In the genomic region with DNA sequence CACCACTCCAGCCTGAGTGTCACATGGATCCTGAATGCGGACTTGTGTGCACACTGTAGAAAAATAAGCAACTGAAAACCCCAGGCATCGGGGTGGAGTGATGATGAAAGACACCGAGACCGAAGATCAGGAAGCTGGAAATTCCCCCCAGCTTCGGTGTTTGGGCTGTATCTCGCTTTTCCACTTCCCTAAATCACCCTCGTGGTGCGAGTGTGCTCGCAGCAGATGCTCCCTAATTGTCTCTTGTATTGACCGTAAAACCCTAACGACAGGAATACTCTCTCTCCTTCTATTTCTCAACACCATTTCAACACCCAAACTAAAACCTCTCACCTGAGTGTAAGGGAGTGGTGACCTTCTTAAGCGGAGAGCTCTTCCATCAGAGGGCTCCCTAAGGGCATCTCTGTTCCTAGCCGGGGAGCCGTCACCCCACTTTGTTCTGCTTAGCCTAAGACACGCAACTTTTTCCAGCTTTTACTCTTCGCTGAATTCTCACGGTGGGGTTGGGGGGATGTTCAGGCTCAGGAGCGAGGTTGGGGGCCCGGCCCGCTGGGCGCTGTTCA, we compare ENCODE assay signal across 8 cellular contexts. TPM values are rescaled to one million over a fixed set of nuclear protein-coding genes. Genes with fewer than 3 reads are reported as not detected.
DNase-seq lines count a peak whose midpoint lies in the region; ATAC-seq and TF ChIP-seq lines count a peak whose summit lies in the region.

No MANE protein-coding gene starts in this region.

- WGBS in heart left ventricle, 4 donors, result 3 to 14% (median 9%) methylated on average over 21 of the region's 21 CpGs
- WGBS in psoas muscle, 3 donors, result 2 to 3% (median 3%) methylated on average over 21 of the region's 21 CpGs

- H3K36me3 ChIP-seq in heart left ventricle, result no peaks in the 10 kb centered on the region
- H3K36me3 ChIP-seq in psoas muscle (ENCODE audit: insufficient read depth in 1 of 2, low read depth in 1 of 2), result no peaks in the 10 kb centered on the region

- H3K9me3 ChIP-seq in heart left ventricle (no peaks in the 10 kb centered on the region), psoas muscle (no peaks in the 10 kb centered on the region)

- peaks cover 33% of the 10 kb centered on the region for H3K4me1 Mint-ChIP-seq in activated T-cell treated with anti-CD3 and anti-CD28 coated beads, Interleukin-2, amount 50 U/mL, for 24 hours (ENCODE audit: low read depth)

- no peaks in the 10 kb centered on the region for H3K36me3 Mint-ChIP-seq in activated T-cell treated with anti-CD3 and anti-CD28 coated beads, Interleukin-2, amount 50 U/mL, for 24 hours (ENCODE audit: low read depth)

- ATAC-seq in heart left ventricle, result peak; percentile 27 to 53 (median 34)
- ATAC-seq in psoas muscle, result peak; percentile 20 to 43 (median 24)
- no peak for ATAC-seq in HG03342 (IDR thresholded peaks at IDR 0.05; ENCODE audit: unreplicated experiment)

- no peaks in the 10 kb centered on the region for H3K9me3 Mint-ChIP-seq in activated T-cell treated with anti-CD3 and anti-CD28 coated beads, Interleukin-2, amount 50 U/mL, for 24 hours

- H3K4me3 ChIP-seq in LNCaP clone FGC (ENCODE audit: low read depth, low read length) (peak overlapping the region; percentile 54), heart left ventricle (peak overlapping the region in 11 of 12 donors; percentile 31 to 96 (median 87)), psoas muscle (peak overlapping the region; percentile 66)

- peak overlapping the region; percentile 83 for H3K4me3 Mint-ChIP-seq in activated T-cell treated with anti-CD3 and anti-CD28 coated beads, Interleukin-2, amount 50 U/mL, for 24 hours

- H3K27ac ChIP-seq in heart left ventricle (peak overlapping the region in 10 of 12 donors; percentile 34 to 83 (median 58)), psoas muscle (peak overlapping the region; percentile 16)

- H3K4me1 ChIP-seq in heart left ventricle (peaks cover 0 to 48% (median 10%) of the 10 kb centered on the region in 12 donors), psoas muscle (no peaks in the 10 kb centered on the region)

- peaks cover 32% of the 10 kb centered on the region for H3K27me3 Mint-ChIP-seq in activated T-cell treated with anti-CD3 and anti-CD28 coated beads, Interleukin-2, amount 50 U/mL, for 24 hours

- peak overlapping the region; percentile 88 for H3K27ac Mint-ChIP-seq in activated T-cell treated with anti-CD3 and anti-CD28 coated beads, Interleukin-2, amount 50 U/mL, for 24 hours

- intact Hi-C loops in heart left ventricle (cut with DNase I) (loop anchor here in 3 of 10 donors (10.0 kb wide), 2 partner anchors 101 to 131 kb away; no protein-coding TSS in a partner anchor), psoas muscle (cut with DNase I) (loop anchor here in 1 of 2 donors (10.0 kb wide), 1 partner anchor 111 kb away; no protein-coding TSS in a partner anchor)

- TF ChIP-seq POLR2A in heart left ventricle (IDR thresholded peaks at IDR 0.05), result no peak

- TF ChIP-seq CTCF in LNCaP clone FGC (IDR thresholded peaks at IDR 0.05; ENCODE audit: control insufficient read depth, extremely low read depth, insufficient read depth) (no peak), heart left ventricle (IDR thresholded peaks at IDR 0.05) (no peak), psoas muscle (IDR thresholded peaks at IDR 0.05) (no peak)

- peak; percentile 8 to 13 for DNase-seq in activated CD4-positive, alpha-beta T cell treated with anti-CD3 and anti-CD28 coated beads for 4 hours
- no peak for DNase-seq in activated CD4-positive, alpha-beta T cell treated with anti-CD3 and anti-CD28 coated beads for 1 hour
- DNase-seq in LNCaP clone FGC (ENCODE audit: low read depth) (no peak), heart left ventricle (peak in 3 of 5 donors; percentile 23 to 43 (median 27)), psoas muscle (no peak), HuH-7 (ENCODE audit: low spot score) (no peak)
- DNase-seq in activated T-cell treated with anti-CD3 and anti-CD28 coated beads, Interleukin-2, amount 50 U/mL, for 24 hours, result peak; percentile 35

- H3K27me3 ChIP-seq in heart left ventricle (no peaks in the 10 kb centered on the region), psoas muscle (ENCODE audit: insufficient read depth in 3 of 3, low read length in 2 of 3) (peaks cover 0 to 35% (median 5%) of the 10 kb centered on the region in 3 donors)

RNA-seq across cellular contexts. Expression of a gene that starts 0.6 kb away (rescaled TPM):
- total RNA-seq in heart left ventricle, result 10 to 100 TPM in 2 of 9 donors, 1 to 10 TPM in 7; 3.6 to 16.2 (median 6.3) TPM
- 1 to 10 TPM; 1.1 to 2.0 TPM for polyA plus RNA-seq in heart left ventricle
- total RNA-seq in psoas muscle, result 1 to 10 TPM; 1.3 to 2.0 (median 1.9) TPM
- polyA plus RNA-seq in psoas muscle, result under 1 TPM; 0.17 to 0.44 (median 0.36) TPM

Comparison
In these comparisons a context has a peak if more than half of its experiments do, and no peak if none do; other contexts are left out.
1. DNase-seq: peak in activated CD4-positive, alpha-beta T cell treated with anti-CD3 and anti-CD28 coated beads for 4 hours (2 of 2), activated T-cell treated with anti-CD3 and anti-CD28 coated beads, Interleukin-2, amount 50 U/mL, for 24 hours (single experiment) and heart left ventricle (3 of 5); none in activated CD4-positive, alpha-beta T cell treated with anti-CD3 and anti-CD28 coated beads for 1 hour (single experiment), LNCaP clone FGC (single experiment), psoas muscle (0 of 2) and HuH-7 (single experiment).
2. Peak in every context shown above with its lines, with median percentiles within 50 percentile points of each other: H3K4me3 ChIP-seq.